In the genomic region with DNA sequence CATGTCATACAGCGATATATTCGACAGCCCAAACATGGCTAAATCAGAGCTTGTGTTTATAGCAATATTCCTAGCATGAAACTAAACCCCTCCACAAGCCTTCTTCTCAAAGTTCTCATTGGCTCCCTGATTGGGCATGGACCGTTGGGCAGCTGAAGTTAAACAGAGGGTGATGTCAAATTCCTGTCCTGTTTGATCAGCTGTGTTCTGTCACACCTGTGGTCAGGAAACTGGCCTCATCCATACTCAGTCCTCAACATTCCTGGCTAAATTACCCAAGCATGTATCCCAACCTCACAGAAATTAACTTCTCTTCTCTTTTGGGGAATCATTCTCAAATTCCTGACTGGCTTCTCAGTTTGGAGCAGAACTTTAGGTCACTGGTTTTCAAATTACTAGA, we compare ENCODE assay signal across 22 cellular contexts.
"Had no signal": no experiment of that assay in that cellular context is flagged by ENCODE, and none has a peak within 500 bp of the region (broad histone marks: within the 10 kb centered on the region; RNA-seq: fewer than 3 reads in every experiment).

No MANE protein-coding gene starts in this region.

- H3K4me1 ChIP-seq: breast epithelium, heart right ventricle, right atrium auricular region, tibial artery had no signal

- ATAC-seq: activated naive CD8-positive, alpha-beta T cell treated with anti-CD3 and anti-CD28 coated beads, Interleukin-2, amount 50 U/mL, for 24 hours; activated T-cell treated with anti-CD3 and anti-CD28 coated beads, Interleukin-2, amount 50 U/mL, for 4 hours; esophagus mucosa; gastroesophageal sphincter; heart right ventricle; left colon; T-cell had no signal

- DNase-seq: activated CD4-positive, alpha-beta T cell treated with anti-CD3 and anti-CD28 coated beads, Interleukin-2, amount 10 ng/mL, durations not matched to agents 7 days and 5 days; activated CD4-positive, CD25-positive, alpha-beta regulatory T cell; activated CD8-positive, alpha-beta memory T cell treated with anti-CD3 and anti-CD28 coated beads, Interleukin-2, amount 50 U/mL, for 4 hours; activated naive CD4-positive, alpha-beta T cell treated with anti-CD3 and anti-CD28 coated beads for 36 hours; activated naive CD8-positive, alpha-beta T cell treated with anti-CD3 and anti-CD28 coated beads, Interleukin-2, amount 50 U/mL, for 24 hours; activated T-cell treated with anti-CD3 and anti-CD28 coated beads, Interleukin-2, amount 50 U/mL, for 4 hours; aorta; cerebellar nuclear complex; cortex of kidney; heart right ventricle; left colon; midbrain; stimulated activated CD4-positive, alpha-beta T cell treated with anti-CD3 and anti-CD28 coated beads, Interleukin-2, amount 100 ng/mL, for 24 hours; stimulated activated naive CD4-positive, alpha-beta T cell treated with Interleukin-2 at 50 U/mL for 16 hours; substantia nigra; T-cell; tibial artery had no signal

- H3K27me3 ChIP-seq: breast epithelium, gastroesophageal sphincter, heart right ventricle, right atrium auricular region, tibial artery had no signal

- H3K4me3 ChIP-seq: breast epithelium, gastroesophageal sphincter, heart right ventricle, lung, right atrium auricular region, tibial artery had no signal

- H3K36me3 ChIP-seq: breast epithelium, gastroesophageal sphincter, heart right ventricle, right atrium auricular region, tibial artery had no signal

- H3K27ac ChIP-seq: breast epithelium, gastroesophageal sphincter, heart right ventricle, right atrium auricular region, tibial artery had no signal

- H3K9me3 ChIP-seq: gastroesophageal sphincter, tibial artery had no signal
